25 cellular contexts compared by ENCODE assay signal in genomic region chr2:217643814-217644301, GRCh38.
DNase-seq lines count a peak whose midpoint lies in the region; ATAC-seq and TF ChIP-seq lines count a peak whose summit lies in the region.
"Had no signal": no experiment of that assay in that cellular context is flagged by ENCODE, and none has a peak within 500 bp of the region (broad histone marks: within the 10 kb centered on the region; RNA-seq: fewer than 3 reads in every experiment).

No MANE protein-coding gene starts in this region.

- H3K36me3 ChIP-seq in vagina = no peaks in the 10 kb centered on the region
- H3K36me3 ChIP-seq: upper lobe of left lung had no signal

- ATAC-seq in Right ventricle myocardium superior (ENCODE audit: poor library complexity) = peak; percentile 70
- no peak for ATAC-seq in HG03457 (IDR thresholded peaks at IDR 0.05; ENCODE audit: unreplicated experiment)
- ATAC-seq: activated CD4-positive, alpha-beta T cell treated with anti-CD3 and anti-CD28 coated beads for 36 hours; body of pancreas; CD8-positive, alpha-beta T cell had no signal

- TF ChIP-seq CTCF in vagina (IDR thresholded peaks at IDR 0.05) = no peak

- peak overlapping the region; percentile 58 for H3K27ac ChIP-seq in vagina
- H3K27ac ChIP-seq: body of pancreas, epithelial cell of prostate, upper lobe of left lung had no signal

- intact Hi-C loops in Right ventricle myocardium superior (cut with DNase I) = no loop called here
- intact Hi-C loops in cardiac septum (cut with DNase I) = no loop called here
- intact Hi-C loops in vagina (cut with DNase I) = no loop called here

- peaks cover 24% of the 10 kb centered on the region for H3K4me1 ChIP-seq in vagina
- H3K4me1 ChIP-seq: body of pancreas had no signal

- no peak for DNase-seq in Right ventricle myocardium superior
- DNase-seq in cardiac septum (ENCODE audit: low spot score) = no peak
- DNase-seq in islet precursor cell = peak; percentile 85
- peak; percentile 45 for DNase-seq in pons (ENCODE audit: low spot score)
- no peak for DNase-seq in vagina (ENCODE audit: extremely low spot score in 2 of 2)
- no peak for DNase-seq in ACHN
- no peak for DNase-seq in GOT3 (lab: John Stamatoyannopoulos, UW)
- DNase-seq: activated CD4-positive, alpha-beta T cell treated with anti-CD3 and anti-CD28 coated beads for 36 hours; activated CD8-positive, alpha-beta memory T cell treated with anti-CD3 and anti-CD28 coated beads for 24 hours; activated gamma-delta T cell; activated T-cell treated with anti-CD3 and anti-CD28 coated beads, Interleukin-2, amount 50 U/mL, for 1 hour; AML-193; body of pancreas; CD8-positive, alpha-beta T cell; effector CD4-positive, alpha-beta T cell; hippocampal formation; immature natural killer cell; KBM-7; NCI-H1436 treated with DMSO at 0.1 percent for 48 hours; NCI-H526; stimulated activated CD4-positive, alpha-beta T cell treated with anti-CD3 and anti-CD28 coated beads, Interleukin-4, amount 100 ng/mL, for 4 hours; stimulated activated naive CD4-positive, alpha-beta T cell treated with Interleukin-2 at 50 U/mL for 16 hours; upper lobe of left lung had no signal

- H3K4me3 ChIP-seq in vagina = no peak overlapping the region
- H3K4me3 ChIP-seq: body of pancreas, upper lobe of left lung had no signal

- no peaks in the 10 kb centered on the region for H3K27me3 ChIP-seq in vagina
- H3K27me3 ChIP-seq: body of pancreas, upper lobe of left lung had no signal

- no peak for TF ChIP-seq POLR2A in vagina (IDR thresholded peaks at IDR 0.05)

- in situ Hi-C loops in ACHN (cut with HindIII; ENCODE audit: low pct_ligation_motif_present, low pct_unique_long_range_greater_than_20kb, low sequenced_read_pairs) = no loop called here

- H3K9me3 ChIP-seq in vagina = no peaks in the 10 kb centered on the region
- H3K9me3 ChIP-seq: body of pancreas, upper lobe of left lung had no signal

Comparison
In these comparisons a context has a peak if more than half of its experiments do, and no peak if none do; other contexts are left out.
1. DNase-seq: peak in islet precursor cell (single experiment) and pons (single experiment); none in Right ventricle myocardium superior (single experiment), cardiac septum (single experiment), vagina (0 of 2), ACHN (single experiment) and GOT3 (single experiment).